ENCODE assay signal across 8 cellular contexts in genomic region chr17:61251939-61252865, GRCh38.
DNase-seq lines count a peak whose midpoint lies in the region; ATAC-seq and TF ChIP-seq lines count a peak whose summit lies in the region.

No MANE protein-coding gene starts in this region.

- H3K9me3 Mint-ChIP-seq in endodermal cell (no peaks in the 10 kb centered on the region), naive B cell (no peaks in the 10 kb centered on the region)

- no peak overlapping the region for H3K9ac ChIP-seq in endodermal cell (ENCODE audit: extremely low read depth, low read length, poor library complexity, severe bottlenecking)

- no peak overlapping the region for H3K27ac ChIP-seq in endodermal cell (ENCODE audit: low read depth, low read length)

- H3K4me1 Mint-ChIP-seq in endodermal cell (peaks cover 30% of the 10 kb centered on the region), naive B cell (peaks cover 12 to 22% (median 22%) of the 10 kb centered on the region in 3 donors)

- peak; percentile 71 for DNase-seq in A172 (ENCODE audit: low spot score)
- peak; percentile 88 for DNase-seq in MG63
- DNase-seq in endodermal cell = peak; percentile 58
- peak; percentile 43 for DNase-seq in naive B cell
- DNase-seq in NCI-H748 treated with DMSO at 0.1 percent for 48 hours (lab: John Stamatoyannopoulos, UW) = no peak
- no peak for DNase-seq in germinal center (ENCODE audit: low spot score)
- DNase-seq in NCI-H2227 (lab: John Stamatoyannopoulos, UW; ENCODE audit: unreplicated experiment) = no peak

- H3K4me3 Mint-ChIP-seq in endodermal cell (no peak overlapping the region), naive B cell (peak overlapping the region in 2 of 8 donors; percentile 4 to 12)

- H3K9me3 ChIP-seq in MG63 (no peaks in the 10 kb centered on the region), endodermal cell (ENCODE audit: control insufficient read depth, low read length) (no peaks in the 10 kb centered on the region)

- H3K36me3 Mint-ChIP-seq in endodermal cell (ENCODE audit: low read depth) (no peaks in the 10 kb centered on the region), naive B cell (no peaks in the 10 kb centered on the region)

- H3K36me3 ChIP-seq in MG63 (no peaks in the 10 kb centered on the region), endodermal cell (ENCODE audit: control insufficient read depth, insufficient read depth, low read length) (no peaks in the 10 kb centered on the region)

- peaks cover 6% of the 10 kb centered on the region for H3K4me1 ChIP-seq in endodermal cell (ENCODE audit: control insufficient read depth, insufficient read depth, low read length)

- no peaks in the 10 kb centered on the region for H3K27me3 Mint-ChIP-seq in endodermal cell (ENCODE audit: insufficient read depth)
- no peaks in the 10 kb centered on the region for H3K27me3 Mint-ChIP-seq in naive B cell

- no peak overlapping the region for H3K27ac Mint-ChIP-seq in endodermal cell
- peak overlapping the region in 5 of 6 donors; percentile 22 to 67 (median 28) for H3K27ac Mint-ChIP-seq in naive B cell

- H3K4me3 ChIP-seq in MG63 = no peak overlapping the region
- no peak overlapping the region for H3K4me3 ChIP-seq in endodermal cell (ENCODE audit: low read length)

- WGBS in endodermal cell (ENCODE audit: insufficient coverage in 1 of 2, insufficient read length in 1 of 2), 2 experiments = 84 to 88% methylated on average over 6 to 9 of the region's 10 CpGs

- H3K27me3 ChIP-seq in MG63 (no peaks in the 10 kb centered on the region), endodermal cell (ENCODE audit: control insufficient read depth, insufficient read depth, low read length, poor library complexity, severe bottlenecking) (no peaks in the 10 kb centered on the region)

- ATAC-seq in naive B cell (ENCODE audit: low read depth in 2 of 2) = peak; percentile 69 to 70
- ATAC-seq in GM19463 (IDR thresholded peaks at IDR 0.05; ENCODE audit: unreplicated experiment) = no peak

- no peak for TF ChIP-seq CTCF in endodermal cell (conservative IDR thresholded peaks at IDR 0.05)

Comparison
In these comparisons a context has a peak if more than half of its experiments do, and no peak if none do; other contexts are left out.
1. DNase-seq: peak in A172 (single experiment), MG63 (single experiment), endodermal cell (single experiment) and naive B cell (single experiment); none in NCI-H748 treated with DMSO at 0.1 percent for 48 hours (single experiment), germinal center (single experiment) and NCI-H2227 (single experiment).